ENCODE assay signal across 1 cellular context in the genomic region with DNA sequence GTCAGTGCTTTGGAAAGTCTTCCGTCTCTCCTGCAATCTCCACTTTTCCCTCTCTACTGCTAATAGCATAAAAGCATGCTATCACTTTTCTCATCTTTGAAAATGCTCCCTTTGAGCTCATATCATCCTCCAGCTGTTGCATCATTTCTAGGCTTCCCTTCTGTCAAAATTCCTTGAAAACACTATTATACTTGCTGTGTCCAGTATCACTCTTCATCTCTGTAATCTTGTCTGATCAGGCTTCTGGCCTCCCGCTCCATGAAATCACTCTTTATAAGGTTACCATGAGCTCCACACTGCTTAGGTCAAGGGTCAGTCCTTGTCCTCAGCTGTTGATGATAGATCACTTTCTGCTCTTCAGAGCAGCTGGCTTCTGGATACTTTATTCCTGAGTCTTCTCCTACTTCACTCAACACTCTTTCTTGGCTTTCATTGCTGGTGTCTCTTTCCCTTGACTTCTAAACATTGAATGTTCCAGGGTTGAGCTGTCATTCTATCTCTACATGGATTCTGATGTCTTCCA.
TF ChIP-seq lines count a peak whose summit lies in the region.

No MANE protein-coding gene starts in this region.

TF ChIP-seq in SK-N-SH treated with all-trans-retinoic acid at 6 μM for 48 hours, 23 proteins besides CTCF, POLR2A, EP300 and RAD21 (continued from another document):
- TF ChIP-seq, protein P1, sequence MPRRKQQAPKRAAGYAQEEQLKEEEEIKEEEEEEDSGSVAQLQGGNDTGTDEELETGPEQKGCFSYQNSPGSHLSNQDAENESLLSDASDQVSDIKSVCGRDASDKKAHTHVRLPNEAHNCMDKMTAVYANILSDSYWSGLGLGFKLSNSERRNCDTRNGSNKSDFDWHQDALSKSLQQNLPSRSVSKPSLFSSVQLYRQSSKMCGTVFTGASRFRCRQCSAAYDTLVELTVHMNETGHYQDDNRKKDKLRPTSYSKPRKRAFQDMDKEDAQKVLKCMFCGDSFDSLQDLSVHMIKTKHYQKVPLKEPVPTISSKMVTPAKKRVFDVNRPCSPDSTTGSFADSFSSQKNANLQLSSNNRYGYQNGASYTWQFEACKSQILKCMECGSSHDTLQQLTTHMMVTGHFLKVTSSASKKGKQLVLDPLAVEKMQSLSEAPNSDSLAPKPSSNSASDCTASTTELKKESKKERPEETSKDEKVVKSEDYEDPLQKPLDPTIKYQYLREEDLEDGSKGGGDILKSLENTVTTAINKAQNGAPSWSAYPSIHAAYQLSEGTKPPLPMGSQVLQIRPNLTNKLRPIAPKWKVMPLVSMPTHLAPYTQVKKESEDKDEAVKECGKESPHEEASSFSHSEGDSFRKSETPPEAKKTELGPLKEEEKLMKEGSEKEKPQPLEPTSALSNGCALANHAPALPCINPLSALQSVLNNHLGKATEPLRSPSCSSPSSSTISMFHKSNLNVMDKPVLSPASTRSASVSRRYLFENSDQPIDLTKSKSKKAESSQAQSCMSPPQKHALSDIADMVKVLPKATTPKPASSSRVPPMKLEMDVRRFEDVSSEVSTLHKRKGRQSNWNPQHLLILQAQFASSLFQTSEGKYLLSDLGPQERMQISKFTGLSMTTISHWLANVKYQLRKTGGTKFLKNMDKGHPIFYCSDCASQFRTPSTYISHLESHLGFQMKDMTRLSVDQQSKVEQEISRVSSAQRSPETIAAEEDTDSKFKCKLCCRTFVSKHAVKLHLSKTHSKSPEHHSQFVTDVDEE (CRISPR knock-in tag; IDR thresholded peaks at IDR 0.05) = no peak
- TF ChIP-seq, protein P2, sequence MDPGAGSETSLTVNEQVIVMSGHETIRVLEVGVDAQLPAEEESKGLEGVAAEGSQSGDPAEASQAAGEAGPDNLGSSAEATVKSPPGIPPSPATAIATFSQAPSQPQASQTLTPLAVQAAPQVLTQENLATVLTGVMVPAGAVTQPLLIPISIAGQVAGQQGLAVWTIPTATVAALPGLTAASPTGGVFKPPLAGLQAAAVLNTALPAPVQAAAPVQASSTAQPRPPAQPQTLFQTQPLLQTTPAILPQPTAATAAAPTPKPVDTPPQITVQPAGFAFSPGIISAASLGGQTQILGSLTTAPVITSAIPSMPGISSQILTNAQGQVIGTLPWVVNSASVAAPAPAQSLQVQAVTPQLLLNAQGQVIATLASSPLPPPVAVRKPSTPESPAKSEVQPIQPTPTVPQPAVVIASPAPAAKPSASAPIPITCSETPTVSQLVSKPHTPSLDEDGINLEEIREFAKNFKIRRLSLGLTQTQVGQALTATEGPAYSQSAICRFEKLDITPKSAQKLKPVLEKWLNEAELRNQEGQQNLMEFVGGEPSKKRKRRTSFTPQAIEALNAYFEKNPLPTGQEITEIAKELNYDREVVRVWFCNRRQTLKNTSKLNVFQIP (CRISPR knock-in tag; IDR thresholded peaks at IDR 0.05; ENCODE audit: borderline replicate concordance, low read depth) = no peak
- TF ChIP-seq BACH2 (CRISPR knock-in tag; IDR thresholded peaks at IDR 0.05; ENCODE audit: borderline replicate concordance) (no peak), RARB (CRISPR knock-in tag; IDR thresholded peaks at IDR 0.05) (no peak), ZNF70 (CRISPR knock-in tag; IDR thresholded peaks at IDR 0.05) (no peak)
